Comparison of ENCODE assay signal across 1 cellular context in the genomic region with DNA sequence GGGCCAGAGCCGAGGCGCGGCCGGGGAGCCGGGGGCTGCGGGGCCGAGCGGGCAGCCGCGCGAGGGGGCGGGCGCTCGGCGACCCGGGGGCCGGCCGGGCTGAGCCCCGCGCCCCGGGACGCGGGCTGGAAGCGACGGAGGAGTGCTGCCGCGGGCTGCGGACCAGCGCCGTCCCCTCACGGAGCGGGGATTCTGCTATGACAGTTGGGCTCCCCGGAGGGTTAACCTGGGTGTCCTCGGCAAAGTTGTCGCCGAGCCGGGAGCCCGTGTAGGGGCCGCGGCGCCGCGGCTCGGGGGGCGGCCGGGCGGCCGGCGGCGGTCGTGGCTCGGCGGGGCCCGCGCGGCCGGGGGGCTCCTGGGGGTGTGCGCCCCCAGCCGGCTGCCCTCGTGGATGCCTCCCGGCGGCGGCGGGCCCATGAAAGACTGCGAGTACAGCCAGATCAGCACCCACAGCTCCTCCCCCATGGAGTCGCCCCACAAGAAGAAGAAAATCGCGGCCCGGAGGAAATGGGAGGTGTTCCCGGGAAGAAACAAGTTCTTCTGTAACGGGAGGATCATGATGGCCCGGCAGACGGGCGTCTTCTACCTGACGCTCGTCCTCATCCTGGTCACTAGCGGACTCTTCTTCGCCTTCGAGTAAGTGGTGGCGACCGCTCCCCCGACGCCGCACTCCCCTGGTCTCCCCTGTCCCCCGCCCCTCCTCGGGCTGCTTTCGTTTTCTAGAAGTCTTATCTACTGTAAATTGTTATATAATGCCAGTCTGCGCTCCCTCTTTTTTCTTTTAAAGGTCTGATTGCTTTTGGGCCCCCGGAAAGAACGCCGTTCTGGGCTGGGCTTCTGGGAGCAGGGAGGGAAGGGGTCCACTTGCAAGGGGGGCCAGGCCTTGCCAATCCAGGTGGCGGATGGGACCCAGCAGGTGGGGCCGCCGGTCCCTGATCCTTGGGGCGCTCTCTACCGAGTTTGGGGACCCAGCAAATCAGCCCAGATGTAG.
TF ChIP-seq lines count a peak whose summit lies in the region.

No MANE protein-coding gene starts in this region.

TF ChIP-seq in K562, 482 proteins besides CTCF, POLR2A, EP300 and RAD21 (continued from another document):
- TF ChIP-seq, protein P1, sequence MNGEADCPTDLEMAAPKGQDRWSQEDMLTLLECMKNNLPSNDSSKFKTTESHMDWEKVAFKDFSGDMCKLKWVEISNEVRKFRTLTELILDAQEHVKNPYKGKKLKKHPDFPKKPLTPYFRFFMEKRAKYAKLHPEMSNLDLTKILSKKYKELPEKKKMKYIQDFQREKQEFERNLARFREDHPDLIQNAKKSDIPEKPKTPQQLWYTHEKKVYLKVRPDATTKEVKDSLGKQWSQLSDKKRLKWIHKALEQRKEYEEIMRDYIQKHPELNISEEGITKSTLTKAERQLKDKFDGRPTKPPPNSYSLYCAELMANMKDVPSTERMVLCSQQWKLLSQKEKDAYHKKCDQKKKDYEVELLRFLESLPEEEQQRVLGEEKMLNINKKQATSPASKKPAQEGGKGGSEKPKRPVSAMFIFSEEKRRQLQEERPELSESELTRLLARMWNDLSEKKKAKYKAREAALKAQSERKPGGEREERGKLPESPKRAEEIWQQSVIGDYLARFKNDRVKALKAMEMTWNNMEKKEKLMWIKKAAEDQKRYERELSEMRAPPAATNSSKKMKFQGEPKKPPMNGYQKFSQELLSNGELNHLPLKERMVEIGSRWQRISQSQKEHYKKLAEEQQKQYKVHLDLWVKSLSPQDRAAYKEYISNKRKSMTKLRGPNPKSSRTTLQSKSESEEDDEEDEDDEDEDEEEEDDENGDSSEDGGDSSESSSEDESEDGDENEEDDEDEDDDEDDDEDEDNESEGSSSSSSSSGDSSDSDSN (IDR thresholded peaks at IDR 0.05; ENCODE audit: borderline replicate concordance in 1 of 2, low read depth in 2 of 2, low read length in 2 of 2): peak; percentile 19 to 56; a peak in 2 of 4 replicates
- TF ChIP-seq LARP7 (IDR thresholded peaks at IDR 0.05): no peak
- TF ChIP-seq, protein P2, sequence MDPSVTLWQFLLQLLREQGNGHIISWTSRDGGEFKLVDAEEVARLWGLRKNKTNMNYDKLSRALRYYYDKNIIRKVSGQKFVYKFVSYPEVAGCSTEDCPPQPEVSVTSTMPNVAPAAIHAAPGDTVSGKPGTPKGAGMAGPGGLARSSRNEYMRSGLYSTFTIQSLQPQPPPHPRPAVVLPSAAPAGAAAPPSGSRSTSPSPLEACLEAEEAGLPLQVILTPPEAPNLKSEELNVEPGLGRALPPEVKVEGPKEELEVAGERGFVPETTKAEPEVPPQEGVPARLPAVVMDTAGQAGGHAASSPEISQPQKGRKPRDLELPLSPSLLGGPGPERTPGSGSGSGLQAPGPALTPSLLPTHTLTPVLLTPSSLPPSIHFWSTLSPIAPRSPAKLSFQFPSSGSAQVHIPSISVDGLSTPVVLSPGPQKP (CRISPR knock-in tag; IDR thresholded peaks at IDR 0.05): no peak
- TF ChIP-seq, protein P3, sequence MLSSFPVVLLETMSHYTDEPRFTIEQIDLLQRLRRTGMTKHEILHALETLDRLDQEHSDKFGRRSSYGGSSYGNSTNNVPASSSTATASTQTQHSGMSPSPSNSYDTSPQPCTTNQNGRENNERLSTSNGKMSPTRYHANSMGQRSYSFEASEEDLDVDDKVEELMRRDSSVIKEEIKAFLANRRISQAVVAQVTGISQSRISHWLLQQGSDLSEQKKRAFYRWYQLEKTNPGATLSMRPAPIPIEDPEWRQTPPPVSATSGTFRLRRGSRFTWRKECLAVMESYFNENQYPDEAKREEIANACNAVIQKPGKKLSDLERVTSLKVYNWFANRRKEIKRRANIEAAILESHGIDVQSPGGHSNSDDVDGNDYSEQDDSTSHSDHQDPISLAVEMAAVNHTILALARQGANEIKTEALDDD (IDR thresholded peaks at IDR 0.05): no peak
- TF ChIP-seq PTBP1 (IDR thresholded peaks at IDR 0.05; ENCODE audit: low read depth, low read length): no peak
